ENCODE assay signal across 17 cellular contexts in genomic region chr1:165807613-165808012, GRCh38.
"Had no signal": no experiment of that assay in that cellular context is flagged by ENCODE, and none has a peak within 500 bp of the region (broad histone marks: within the 10 kb centered on the region; RNA-seq: fewer than 3 reads in every experiment).

No MANE protein-coding gene starts in this region.

- H3K4me1 ChIP-seq: esophagus squamous epithelium had no signal

- H3K36me3 ChIP-seq: esophagus squamous epithelium had no signal

- H3K4me3 Mint-ChIP-seq: naive thymus-derived CD8-positive, alpha-beta T cell; neural crest cell had no signal

- H3K9me3 ChIP-seq: esophagus squamous epithelium, mucosa of descending colon had no signal

- H3K4me2 ChIP-seq: hepatocyte had no signal

- DNase-seq: dorsolateral prefrontal cortex; effector CD8-positive, alpha-beta T cell; esophagus squamous epithelium; foreskin melanocyte; head of caudate nucleus; mucosa of descending colon; naive thymus-derived CD8-positive, alpha-beta T cell; posterior cingulate gyrus; stimulated activated CD4-positive, alpha-beta T cell treated with anti-CD3 and anti-CD28 coated beads, Interleukin-12 subunit alpha, Interleukin-12 subunit beta, amount 100 ng/mL, for 4 hours; stimulated activated CD4-positive, alpha-beta T cell treated with anti-CD3 and anti-CD28 coated beads, Interleukin-2, amount 100 ng/mL, for 48 hours; stimulated activated naive CD4-positive, alpha-beta T cell treated with Interleukin-2 at 50 U/mL for 16 hours; trophoblast cell had no signal

- H3K4me3 ChIP-seq: coronary artery, dorsolateral prefrontal cortex, esophagus squamous epithelium, hepatocyte, mucosa of descending colon, skin epidermis had no signal

- H3K27ac ChIP-seq: coronary artery, dorsolateral prefrontal cortex, esophagus squamous epithelium, hepatocyte, skin epidermis had no signal

- H3K27ac Mint-ChIP-seq: naive thymus-derived CD8-positive, alpha-beta T cell had no signal

- ATAC-seq: mucosa of descending colon; naive thymus-derived CD8-positive, alpha-beta T cell; sciatic nerve had no signal

- H3K27me3 ChIP-seq: dorsolateral prefrontal cortex, esophagus squamous epithelium, hepatocyte had no signal

- H2AFZ ChIP-seq: hepatocyte had no signal

- H3K4me1 Mint-ChIP-seq: neural crest cell had no signal

- H3K79me2 ChIP-seq: hepatocyte had no signal
